8 cellular contexts compared by ENCODE assay signal in the genomic region with DNA sequence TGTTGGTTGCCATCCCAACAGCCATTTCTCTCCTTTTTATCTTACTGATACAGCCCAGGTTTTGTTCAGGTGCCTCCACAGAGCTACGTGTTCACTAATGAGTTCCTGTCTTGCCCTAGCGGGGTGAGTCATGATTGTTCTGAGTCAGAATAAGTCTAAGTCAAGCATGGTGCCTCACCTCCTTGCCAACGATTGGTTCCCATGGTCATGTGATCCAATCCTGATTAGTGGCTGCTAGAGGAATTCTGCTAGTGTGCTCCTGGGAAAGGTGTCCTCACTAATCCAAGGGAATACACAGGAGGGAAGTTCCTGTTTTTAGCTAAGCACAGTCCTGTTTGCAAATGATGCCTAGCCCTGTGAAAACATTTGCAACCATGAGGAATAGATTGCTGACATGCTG.
DNase-seq lines count a peak whose midpoint lies in the region; ATAC-seq and TF ChIP-seq lines count a peak whose summit lies in the region.

No MANE protein-coding gene starts in this region.

- ATAC-seq in GM21723 (IDR thresholded peaks at IDR 0.05; ENCODE audit: unreplicated experiment) (peak; percentile 75), GM21528 (IDR thresholded peaks at IDR 0.05; ENCODE audit: low FRiP score, unreplicated experiment) (no peak)

- TF ChIP-seq CTCF in fibroblast of mammary gland (conservative IDR thresholded peaks at IDR 0.05; ENCODE audit: control insufficient read depth, insufficient read depth, low read depth, low read length) (no peak), foreskin fibroblast (IDR thresholded peaks at IDR 0.05; ENCODE audit: low read depth, low read length) (no peak)

- H3K4me3 ChIP-seq in fibroblast of mammary gland (ENCODE audit: control insufficient read depth, low read depth, low read length) = no peak overlapping the region
- H3K4me3 ChIP-seq in foreskin fibroblast (ENCODE audit: low read depth in 1 of 2, low read length in 2 of 2) = no peak overlapping the region

- DNase-seq in GM03348 (ENCODE audit: low spot score) = peak; percentile 6
- peak; percentile 39 for DNase-seq in LoVo (ENCODE audit: low spot score)
- DNase-seq in fibroblast of mammary gland (ENCODE audit: low read depth) = peak; percentile 74
- DNase-seq in foreskin fibroblast = no peak
- no peak for DNase-seq in NCI-H146 (lab: John Stamatoyannopoulos, UW)
- DNase-seq in DMS79 treated with DMSO at 0.1 percent for 48 hours (lab: John Stamatoyannopoulos, UW) = no peak

Comparison
In these comparisons a context has a peak if more than half of its experiments do, and no peak if none do; other contexts are left out.
1. DNase-seq: peak in GM03348 (single experiment), LoVo (single experiment) and fibroblast of mammary gland (single experiment); none in foreskin fibroblast (0 of 2), NCI-H146 (single experiment) and DMS79 treated with DMSO at 0.1 percent for 48 hours (single experiment).